Comparison of ENCODE assay signal across 1 cellular context in the genomic region with DNA sequence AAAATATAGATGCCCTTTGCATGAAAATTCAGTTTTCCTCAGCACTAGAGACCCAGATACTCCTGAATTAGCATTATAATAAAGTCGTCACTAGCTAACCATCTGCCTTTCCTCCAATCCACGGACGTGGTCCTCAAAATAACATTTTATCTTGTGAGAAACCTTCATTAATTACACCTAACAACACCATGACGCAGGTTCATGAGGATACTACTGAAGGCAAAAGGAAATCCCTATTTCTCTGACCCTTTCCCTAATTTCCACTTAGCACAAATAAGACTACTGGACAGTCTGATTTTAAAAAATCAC.
TF ChIP-seq lines count a peak whose summit lies in the region.

No MANE protein-coding gene starts in this region.

TF ChIP-seq in A549, 52 proteins besides CTCF, POLR2A, EP300 and RAD21 (continued from another document):
- TF ChIP-seq, protein P1, sequence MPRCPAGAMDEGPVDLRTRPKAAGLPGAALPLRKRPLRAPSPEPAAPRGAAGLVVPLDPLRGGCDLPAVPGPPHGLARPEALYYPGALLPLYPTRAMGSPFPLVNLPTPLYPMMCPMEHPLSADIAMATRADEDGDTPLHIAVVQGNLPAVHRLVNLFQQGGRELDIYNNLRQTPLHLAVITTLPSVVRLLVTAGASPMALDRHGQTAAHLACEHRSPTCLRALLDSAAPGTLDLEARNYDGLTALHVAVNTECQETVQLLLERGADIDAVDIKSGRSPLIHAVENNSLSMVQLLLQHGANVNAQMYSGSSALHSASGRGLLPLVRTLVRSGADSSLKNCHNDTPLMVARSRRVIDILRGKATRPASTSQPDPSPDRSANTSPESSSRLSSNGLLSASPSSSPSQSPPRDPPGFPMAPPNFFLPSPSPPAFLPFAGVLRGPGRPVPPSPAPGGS (IDR thresholded peaks at IDR 0.05) = no peak
- TF ChIP-seq, protein P2, sequence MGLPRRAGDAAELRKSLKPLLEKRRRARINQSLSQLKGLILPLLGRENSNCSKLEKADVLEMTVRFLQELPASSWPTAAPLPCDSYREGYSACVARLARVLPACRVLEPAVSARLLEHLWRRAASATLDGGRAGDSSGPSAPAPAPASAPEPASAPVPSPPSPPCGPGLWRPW (IDR thresholded peaks at IDR 0.05) = no peak
- TF ChIP-seq CBX2 (IDR thresholded peaks at IDR 0.05; ENCODE audit: borderline replicate concordance, low read depth) = no peak
- TF ChIP-seq, protein P3, sequence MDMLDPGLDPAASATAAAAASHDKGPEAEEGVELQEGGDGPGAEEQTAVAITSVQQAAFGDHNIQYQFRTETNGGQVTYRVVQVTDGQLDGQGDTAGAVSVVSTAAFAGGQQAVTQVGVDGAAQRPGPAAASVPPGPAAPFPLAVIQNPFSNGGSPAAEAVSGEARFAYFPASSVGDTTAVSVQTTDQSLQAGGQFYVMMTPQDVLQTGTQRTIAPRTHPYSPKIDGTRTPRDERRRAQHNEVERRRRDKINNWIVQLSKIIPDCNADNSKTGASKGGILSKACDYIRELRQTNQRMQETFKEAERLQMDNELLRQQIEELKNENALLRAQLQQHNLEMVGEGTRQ (IDR thresholded peaks at IDR 0.05) = no peak
TF ChIP-seq in A549: peak in this region for 0.
